18 cellular contexts compared by ENCODE assay signal in the genomic region with DNA sequence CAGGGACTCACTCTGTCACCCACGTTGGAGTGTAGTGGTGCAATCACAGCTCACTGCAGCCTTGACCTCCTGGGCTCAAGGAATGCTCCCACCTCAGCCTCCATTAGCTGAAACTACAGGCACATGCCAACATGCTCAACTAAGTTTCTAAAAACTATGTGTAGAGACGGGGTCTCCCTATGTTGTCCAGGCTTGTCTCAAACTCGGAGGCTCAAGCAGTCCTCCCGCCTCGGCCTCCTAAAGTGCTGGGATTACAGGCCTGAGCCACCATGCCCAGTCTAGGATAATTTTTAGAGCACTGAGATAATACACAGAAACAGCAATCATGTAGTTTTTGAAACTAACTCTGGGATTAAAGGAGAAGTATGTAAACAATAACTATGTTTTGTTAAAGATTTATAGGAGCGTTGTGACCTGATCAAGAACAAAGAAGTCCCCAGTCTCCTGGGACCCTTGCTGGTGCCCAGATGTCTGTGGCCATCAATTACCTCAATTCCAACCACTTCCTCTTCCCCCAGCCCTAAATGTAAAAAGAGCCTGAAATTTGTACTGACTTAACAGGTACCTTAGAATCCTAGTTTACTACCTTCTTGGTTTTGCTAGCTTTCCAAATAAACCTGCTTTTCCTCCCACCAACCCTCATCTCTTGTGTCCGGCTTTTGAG. TPM values are rescaled to one million over a fixed set of nuclear protein-coding genes. Genes with fewer than 3 reads are reported as not detected.
DNase-seq lines count a peak whose midpoint lies in the region; ATAC-seq, FAIRE-seq and TF ChIP-seq lines count a peak whose summit lies in the region.
"Had no signal": no experiment of that assay in that cellular context is flagged by ENCODE, and none has a peak within 500 bp of the region (broad histone marks: within the 10 kb centered on the region; RNA-seq: fewer than 3 reads in every experiment).

No MANE protein-coding gene starts in this region.

- no peak for FAIRE-seq in GM12891 (lab: Jason Lieb, UNC)

- intact Hi-C loops in adrenal gland (cut with DNase I) (no loop called here), spleen (cut with DNase I; ENCODE audit: low total_unique reads) (no loop called here)

- H3K4me3 Mint-ChIP-seq in stimulated activated effector memory CD8-positive, alpha-beta T cell treated with anti-CD3 and anti-CD28 coated beads, Interleukin-12 subunit alpha, Interleukin-12 subunit beta, amount 100 ng/mL, for 72 hours: no peak overlapping the region
- H3K4me3 Mint-ChIP-seq: activated T-helper 17 cell treated with anti-CD3 and anti-CD28 coated beads, Interleukin-2, amount 50 U/mL, for 72 hours; H9; T-cell had no signal

- H3K9me3 Mint-ChIP-seq in stimulated activated effector memory CD8-positive, alpha-beta T cell treated with anti-CD3 and anti-CD28 coated beads, Interleukin-12 subunit alpha, Interleukin-12 subunit beta, amount 100 ng/mL, for 72 hours: peaks cover 2% of the 10 kb centered on the region
- H3K9me3 Mint-ChIP-seq: activated T-helper 17 cell treated with anti-CD3 and anti-CD28 coated beads, Interleukin-2, amount 50 U/mL, for 72 hours had no signal

- peaks cover 5% of the 10 kb centered on the region for H3K36me3 Mint-ChIP-seq in stimulated activated effector memory CD8-positive, alpha-beta T cell treated with anti-CD3 and anti-CD28 coated beads, Interleukin-12 subunit alpha, Interleukin-12 subunit beta, amount 100 ng/mL, for 72 hours
- H3K36me3 Mint-ChIP-seq: T-cell had no signal

- H3K4me3 ChIP-seq in NB4 (ENCODE audit: low read depth, low read length) (no peak overlapping the region), adrenal gland (no peak overlapping the region), spleen (no peak overlapping the region)
- H3K4me3 ChIP-seq: body of pancreas, gastrocnemius medialis, MG63 had no signal

- H3K27ac ChIP-seq in adrenal gland (no peak overlapping the region), spleen (no peak overlapping the region)
- H3K27ac ChIP-seq: body of pancreas, gastrocnemius medialis had no signal

- no peak for TF ChIP-seq POLR2A in GM12891 (IDR thresholded peaks at IDR 0.05; ENCODE audit: low read depth, low read length)
- TF ChIP-seq POLR2A in NB4 (IDR thresholded peaks at IDR 0.05; ENCODE audit: extremely low read depth, insufficient read length): no peak
- no peak for TF ChIP-seq POLR2A in adrenal gland (IDR thresholded peaks at IDR 0.05)
- TF ChIP-seq POLR2A in spleen (IDR thresholded peaks at IDR 0.05): no peak

- peak; percentile 83 for ATAC-seq in GM19043 (IDR thresholded peaks at IDR 0.05; ENCODE audit: low read depth, unreplicated experiment)
- peak; percentile 67 for ATAC-seq in HG02840 (IDR thresholded peaks at IDR 0.05; ENCODE audit: low FRiP score, unreplicated experiment)
- no peak for ATAC-seq in stimulated activated effector memory CD8-positive, alpha-beta T cell treated with anti-CD3 and anti-CD28 coated beads, Interleukin-12 subunit alpha, Interleukin-12 subunit beta, amount 100 ng/mL, for 72 hours
- ATAC-seq in GM19328 (IDR thresholded peaks at IDR 0.05; ENCODE audit: unreplicated experiment): no peak
- ATAC-seq: activated T-helper 17 cell treated with anti-CD3 and anti-CD28 coated beads, Interleukin-2, amount 50 U/mL, for 72 hours; body of pancreas; gastrocnemius medialis; T-cell had no signal

- peaks cover 12% of the 10 kb centered on the region for H3K4me1 Mint-ChIP-seq in stimulated activated effector memory CD8-positive, alpha-beta T cell treated with anti-CD3 and anti-CD28 coated beads, Interleukin-12 subunit alpha, Interleukin-12 subunit beta, amount 100 ng/mL, for 72 hours
- H3K4me1 Mint-ChIP-seq: activated T-helper 17 cell treated with anti-CD3 and anti-CD28 coated beads, Interleukin-2, amount 50 U/mL, for 72 hours; H9 had no signal

- H3K36me3 ChIP-seq in adrenal gland (replicated peaks in 1 of 2) (no peaks in the 10 kb centered on the region), spleen (no peaks in the 10 kb centered on the region)
- H3K36me3 ChIP-seq: gastrocnemius medialis, MG63 had no signal

- no peaks in the 10 kb centered on the region for H3K9me3 ChIP-seq in adrenal gland (replicated peaks in 1 of 3)
- peaks cover 0 to 6% (median 0%) of the 10 kb centered on the region in 8 donors for H3K9me3 ChIP-seq in spleen
- H3K9me3 ChIP-seq: body of pancreas, gastrocnemius medialis, MG63 had no signal

- no peak for DNase-seq in GM12891 (ENCODE audit: insufficient read length, low spot score)
- peak; percentile 65 for DNase-seq in NB4 (ENCODE audit: low read depth)
- no peak for DNase-seq in adrenal gland
- no peak for DNase-seq in stimulated activated effector memory CD8-positive, alpha-beta T cell treated with anti-CD3 and anti-CD28 coated beads, Interleukin-12 subunit alpha, Interleukin-12 subunit beta, amount 100 ng/mL, for 72 hours (ENCODE audit: low spot score in 2 of 2)
- DNase-seq in spleen: no peak
- DNase-seq: activated CD4-positive, alpha-beta T cell treated with anti-CD3 and anti-CD28 coated beads for 48 hours; AML-193; body of pancreas; effector CD8-positive, alpha-beta T cell; gastrocnemius medialis; H9; islet precursor cell; MG63; T-cell had no signal

- peaks cover 4% of the 10 kb centered on the region for H3K27me3 ChIP-seq in adrenal gland
- H3K27me3 ChIP-seq in spleen (replicated peaks in 1 of 7): no peaks in the 10 kb centered on the region
- H3K27me3 ChIP-seq: body of pancreas, gastrocnemius medialis, MG63 had no signal

- TF ChIP-seq CTCF in NB4 (IDR thresholded peaks at IDR 0.05; ENCODE audit: low read depth, low read length) (no peak), adrenal gland (IDR thresholded peaks at IDR 0.05) (no peak), spleen (IDR thresholded peaks at IDR 0.05 in 8 of 11, conservative IDR thresholded peaks at IDR 0.05 in 3 of 11) (no peak)

- H3K4me1 ChIP-seq in adrenal gland (replicated peaks in 1 of 2): no peaks in the 10 kb centered on the region
- no peaks in the 10 kb centered on the region for H3K4me1 ChIP-seq in spleen
- H3K4me1 ChIP-seq: body of pancreas, gastrocnemius medialis had no signal

- WGBS in adrenal gland, 4 donors: 52 to 71% (median 58%) methylated on average over 7 of the region's 7 CpGs
- 52 to 81% (median 71%) methylated on average over 7 of the region's 7 CpGs for WGBS in spleen, 5 donors

- no peak overlapping the region for H3K27ac Mint-ChIP-seq in stimulated activated effector memory CD8-positive, alpha-beta T cell treated with anti-CD3 and anti-CD28 coated beads, Interleukin-12 subunit alpha, Interleukin-12 subunit beta, amount 100 ng/mL, for 72 hours
- H3K27ac Mint-ChIP-seq: H9, T-cell had no signal

TF ChIP-seq in GM12891, 5 proteins besides CTCF, POLR2A, EP300 and RAD21:
- TF ChIP-seq SPI1 (IDR thresholded peaks at IDR 0.05; ENCODE audit: low read depth, low read length) (peak; percentile 67), PAX5 (IDR thresholded peaks at IDR 0.05; ENCODE audit: insufficient read depth, low read length, severe bottlenecking) (no peak), POLR2AphosphoS5 (IDR thresholded peaks at IDR 0.05; ENCODE audit: low read depth, low read length) (no peak), TAF1 (IDR thresholded peaks at IDR 0.05; ENCODE audit: low read depth, low read length) (no peak), POU2F2 (IDR thresholded peaks at IDR 0.05; ENCODE audit: low read depth, low read length) (no peak)
TF ChIP-seq in GM12891: peak in this region for 1.

RNA-seq across cellular contexts. Expression of gene EGLN3, which starts 28.9 kb away (rescaled TPM):
- polyA plus RNA-seq in GM12891 (2012; ENCODE audit: low read depth, missing spikeins): 5.0 TPM
- total RNA-seq in adrenal gland (1 to 10 TPM in 3 of 8 donors, under 1 TPM in 5; 0.18 to 7.4 (median 0.88) TPM), spleen (10 to 100 TPM in 2 of 7 donors, 1 to 10 TPM in 5; 4.2 to 21.5 (median 8.8) TPM)
- polyA plus RNA-seq in adrenal gland (under 1 TPM; 0.48 to 0.71 (median 0.51) TPM), spleen (1 to 10 TPM; 4.0 to 9.0 (median 4.8) TPM)

Comparison
In these comparisons a context has a peak if more than half of its experiments do, and no peak if none do; other contexts are left out.
1. ATAC-seq: peak in GM19043 (single experiment) and HG02840 (single experiment); none in stimulated activated effector memory CD8-positive, alpha-beta T cell treated with anti-CD3 and anti-CD28 coated beads, Interleukin-12 subunit alpha, Interleukin-12 subunit beta, amount 100 ng/mL, for 72 hours (single experiment) and GM19328 (single experiment).